In the genomic region with DNA sequence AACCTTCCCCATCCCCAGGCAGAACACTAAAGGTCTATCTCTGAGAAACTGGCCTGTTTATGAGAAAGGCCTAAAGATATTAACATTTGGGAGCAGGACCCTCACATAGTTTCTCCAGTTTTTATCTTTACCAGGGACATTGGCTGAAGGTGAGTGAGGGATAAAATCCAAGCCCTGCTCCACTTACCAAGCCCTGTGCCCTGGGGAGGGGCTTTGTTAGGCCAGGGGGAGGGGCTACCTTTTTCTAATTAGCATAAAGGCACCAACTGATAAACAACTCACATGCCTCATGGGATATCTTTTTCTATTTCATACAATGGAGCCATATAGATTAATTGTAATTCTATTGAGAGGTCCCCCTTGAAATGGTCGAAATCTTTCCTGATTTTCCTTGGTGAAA, we compare ENCODE assay signal across 24 cellular contexts. TPM values are rescaled to one million over a fixed set of nuclear protein-coding genes. Genes with fewer than 3 reads are reported as not detected.
"Had no signal": no experiment of that assay in that cellular context is flagged by ENCODE, and none has a peak within 500 bp of the region (broad histone marks: within the 10 kb centered on the region; RNA-seq: fewer than 3 reads in every experiment).

No MANE protein-coding gene starts in this region.

- H3K27ac ChIP-seq: KMS-11, SJSA1, SK-N-MC had no signal

- H3K27me3 ChIP-seq: SJSA1 had no signal

- H3K36me3 ChIP-seq: SJSA1 had no signal

- H3K27me3 Mint-ChIP-seq: IgD-negative memory B cell had no signal

- H3K27ac Mint-ChIP-seq: IgD-negative memory B cell had no signal

- H3K9me3 Mint-ChIP-seq: IgD-negative memory B cell had no signal

- ATAC-seq: HepG2, K562 had no signal

- H3K4me1 ChIP-seq: SJSA1 had no signal

- H3K9me3 ChIP-seq: SJSA1 had no signal

- H3K4me3 ChIP-seq: K562, SJSA1, SK-N-MC had no signal

- H3K4me2 ChIP-seq: KMS-11 had no signal

- H3K4me3 Mint-ChIP-seq: IgD-negative memory B cell had no signal

- H3K9ac ChIP-seq: KMS-11 had no signal

- DNase-seq: Kasumi-1, MM.1S, NCI-H1092 treated with DMSO at 0.1 percent for 48 hours, NCI-H1436, NCI-H187, NCI-H2029, NCI-H2081 treated with DMSO at 0.1 percent for 48 hours, NCI-H2171, NCI-H2227 treated with DMSO at 0.1 percent for 48 hours, NCI-H524 treated with DMSO at 0.1 percent for 48 hours, NCI-H69, NCI-H774, Right ventricle myocardium superior, RPMI8226, SIG-M5 had no signal

RNA-seq across cellular contexts. Expression of gene RNLS, which starts 55.9 kb away (rescaled TPM):
- total RNA-seq: HepG2, SJSA1 had no signal
- polyA plus RNA-seq: HepG2 had no signal

RNA-seq across cellular contexts. Expression of gene LIPJ, which starts 59.3 kb away (rescaled TPM):
- total RNA-seq: HepG2, HT1080, K562, M059J, NCI-H460, Right ventricle myocardium superior, SJSA1 had no signal
- polyA plus RNA-seq: HepG2, IgD-negative memory B cell, K562 had no signal
